Comparison of ENCODE assay signal across 11 cellular contexts in the genomic region with DNA sequence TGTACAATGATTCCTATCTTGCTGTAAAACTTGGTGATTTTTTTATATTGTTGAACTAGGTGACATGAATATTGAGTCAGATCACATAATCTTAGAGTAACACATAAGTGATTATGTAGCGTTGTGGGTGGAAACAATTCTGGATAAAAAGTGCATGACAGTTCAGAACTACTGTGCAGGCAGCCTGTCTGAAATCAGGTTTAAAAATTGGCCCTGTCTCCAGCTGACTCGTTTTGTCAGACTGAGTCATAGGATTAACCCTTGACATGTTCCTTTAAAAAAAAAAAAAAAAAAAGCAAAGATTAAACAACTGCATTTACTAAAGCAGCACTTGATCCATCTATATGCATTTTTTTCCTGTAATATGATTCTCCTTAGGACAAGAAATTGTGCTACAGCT.
DNase-seq lines count a peak whose midpoint lies in the region; ATAC-seq and TF ChIP-seq lines count a peak whose summit lies in the region.
"Had no signal": no experiment of that assay in that cellular context is flagged by ENCODE, and none has a peak within 500 bp of the region (broad histone marks: within the 10 kb centered on the region; RNA-seq: fewer than 3 reads in every experiment).

No MANE protein-coding gene starts in this region.

- peak overlapping the region; percentile 64 for H3K9ac ChIP-seq in smooth muscle cell (ENCODE audit: low read depth)

- no peaks in the 10 kb centered on the region for H3K9me3 Mint-ChIP-seq in activated CD4-positive, alpha-beta T cell treated with anti-CD3 and anti-CD28 coated beads for 36 hours (ENCODE audit: low read depth)
- no peaks in the 10 kb centered on the region for H3K9me3 Mint-ChIP-seq in activated CD4-positive, alpha-beta T cell treated with anti-CD3 and anti-CD28 coated beads, Interleukin-2, amount 10 ng/mL, durations not matched to agents 7 days and 5 days

- H2AFZ ChIP-seq in smooth muscle cell (ENCODE audit: low read depth), result no peak overlapping the region

- intact Hi-C loops in activated CD4-positive, alpha-beta T cell treated with anti-CD3 and anti-CD28 coated beads for 36 hours (cut with DNase I, micrococcal nuclease), result no loop called here

- H3K36me3 ChIP-seq in smooth muscle cell (ENCODE audit: low read depth), result no peaks in the 10 kb centered on the region

- peak overlapping the region; percentile 78 for H3K4me2 ChIP-seq in smooth muscle cell

- H3K4me1 Mint-ChIP-seq in activated CD4-positive, alpha-beta T cell treated with anti-CD3 and anti-CD28 coated beads for 36 hours, result peaks cover 25% of the 10 kb centered on the region
- peaks cover 5% of the 10 kb centered on the region for H3K4me1 Mint-ChIP-seq in activated CD4-positive, alpha-beta T cell treated with anti-CD3 and anti-CD28 coated beads, Interleukin-2, amount 10 ng/mL, durations not matched to agents 7 days and 5 days
- H3K4me1 Mint-ChIP-seq: activated CD8-positive, alpha-beta memory T cell treated with anti-CD3 and anti-CD28 coated beads, Interleukin-2, amount 10 ng/mL, durations not matched to agents 7 days and 5 days had no signal

- H3K27me3 Mint-ChIP-seq in activated CD4-positive, alpha-beta T cell treated with anti-CD3 and anti-CD28 coated beads for 36 hours, result no peaks in the 10 kb centered on the region
- H3K27me3 Mint-ChIP-seq in activated CD4-positive, alpha-beta T cell treated with anti-CD3 and anti-CD28 coated beads, Interleukin-2, amount 10 ng/mL, durations not matched to agents 7 days and 5 days, result no peaks in the 10 kb centered on the region
- H3K27me3 Mint-ChIP-seq: activated CD8-positive, alpha-beta memory T cell treated with anti-CD3 and anti-CD28 coated beads, Interleukin-2, amount 10 ng/mL, durations not matched to agents 7 days and 5 days had no signal

- no peak overlapping the region for H3K27ac Mint-ChIP-seq in activated CD4-positive, alpha-beta T cell treated with anti-CD3 and anti-CD28 coated beads for 36 hours
- no peak overlapping the region for H3K27ac Mint-ChIP-seq in activated CD4-positive, alpha-beta T cell treated with anti-CD3 and anti-CD28 coated beads, Interleukin-2, amount 10 ng/mL, durations not matched to agents 7 days and 5 days
- H3K27ac Mint-ChIP-seq: activated CD8-positive, alpha-beta memory T cell treated with anti-CD3 and anti-CD28 coated beads, Interleukin-2, amount 10 ng/mL, durations not matched to agents 7 days and 5 days had no signal

- H3K4me1 ChIP-seq in smooth muscle cell (ENCODE audit: low read depth), result peaks cover 75% of the 10 kb centered on the region

- CTCF ChIA-PET in activated CD4-positive, alpha-beta T cell treated with anti-CD3 and anti-CD28 coated beads for 36 hours (lab: Charles Lee), result interaction anchor here (1.0 to 1.2 kb wide), 2 partner anchors 74 to 394 kb away, joined by 3 to 4 read pairs; no protein-coding TSS in a partner anchor
- CTCF ChIA-PET in activated CD4-positive, alpha-beta T cell treated with anti-CD3 and anti-CD28 coated beads, Interleukin-2, amount 10 ng/mL, durations not matched to agents 7 days and 5 days (lab: Charles Lee), result interaction anchor here (0.6 to 1.5 kb wide), 2 partner anchors 18 to 78 kb away, joined by 3 to 4 read pairs; no protein-coding TSS in a partner anchor
- CTCF ChIA-PET in RWPE1 (lab: Yijun Ruan, JAX), result no interaction called here

- TF ChIP-seq CTCF in RWPE1 (conservative IDR thresholded peaks at IDR 0.05; ENCODE audit: low read depth), result no peak
- TF ChIP-seq CTCF in fibroblast of villous mesenchyme (IDR thresholded peaks at IDR 0.05; ENCODE audit: insufficient read depth, low read depth, low read length), result no peak
- TF ChIP-seq CTCF in smooth muscle cell (IDR thresholded peaks at IDR 0.05; ENCODE audit: borderline replicate concordance, insufficient read depth, poor library complexity, severe bottlenecking), result no peak

- H3K79me2 ChIP-seq in smooth muscle cell (ENCODE audit: low read depth), result peaks cover 71% of the 10 kb centered on the region

- 3% methylated on average over 2 of the region's 2 CpGs for WGBS in smooth muscle cell (ENCODE audit: low lambda C conversion rate)

- H3K36me3 Mint-ChIP-seq in activated CD4-positive, alpha-beta T cell treated with anti-CD3 and anti-CD28 coated beads for 36 hours (ENCODE audit: low read depth), result peaks cover 1% of the 10 kb centered on the region
- no peaks in the 10 kb centered on the region for H3K36me3 Mint-ChIP-seq in activated CD4-positive, alpha-beta T cell treated with anti-CD3 and anti-CD28 coated beads, Interleukin-2, amount 10 ng/mL, durations not matched to agents 7 days and 5 days (ENCODE audit: low read depth)
- H3K36me3 Mint-ChIP-seq: activated CD8-positive, alpha-beta memory T cell treated with anti-CD3 and anti-CD28 coated beads, Interleukin-2, amount 10 ng/mL, durations not matched to agents 7 days and 5 days had no signal

- no peaks in the 10 kb centered on the region for H3K9me3 ChIP-seq in smooth muscle cell (replicated peaks; ENCODE audit: low read depth)

- no peak overlapping the region for H3K4me3 ChIP-seq in fibroblast of villous mesenchyme (ENCODE audit: low read depth, low read length)
- peak overlapping the region; percentile 28 for H3K4me3 ChIP-seq in smooth muscle cell

- POLR2A ChIA-PET in activated CD4-positive, alpha-beta T cell treated with anti-CD3 and anti-CD28 coated beads for 36 hours (lab: Charles Lee), result no interaction called here
- POLR2A ChIA-PET in activated CD4-positive, alpha-beta T cell treated with anti-CD3 and anti-CD28 coated beads, Interleukin-2, amount 10 ng/mL, durations not matched to agents 7 days and 5 days (lab: Charles Lee), result no interaction called here
- POLR2A ChIA-PET in RWPE1 (lab: Yijun Ruan, JAX; ENCODE audit: low non-redundant PET), result no interaction called here

- no peak overlapping the region for H3K4me3 Mint-ChIP-seq in activated CD4-positive, alpha-beta T cell treated with anti-CD3 and anti-CD28 coated beads for 36 hours
- no peak overlapping the region for H3K4me3 Mint-ChIP-seq in activated CD4-positive, alpha-beta T cell treated with anti-CD3 and anti-CD28 coated beads, Interleukin-2, amount 10 ng/mL, durations not matched to agents 7 days and 5 days
- H3K4me3 Mint-ChIP-seq: activated CD8-positive, alpha-beta memory T cell treated with anti-CD3 and anti-CD28 coated beads, Interleukin-2, amount 10 ng/mL, durations not matched to agents 7 days and 5 days had no signal

- H3K27ac ChIP-seq in RWPE1 (no peak overlapping the region), smooth muscle cell (ENCODE audit: low read depth) (peak overlapping the region; percentile 81)

- peak; percentile 88 for ATAC-seq in activated CD4-positive, alpha-beta T cell treated with anti-CD3 and anti-CD28 coated beads for 36 hours
- no peak for ATAC-seq in GM21447 (IDR thresholded peaks at IDR 0.05; ENCODE audit: unreplicated experiment)
- ATAC-seq in GM18858 (IDR thresholded peaks at IDR 0.05; ENCODE audit: unreplicated experiment), result no peak
- ATAC-seq: activated CD8-positive, alpha-beta memory T cell treated with anti-CD3 and anti-CD28 coated beads, Interleukin-2, amount 10 ng/mL, durations not matched to agents 7 days and 5 days had no signal

- no peaks in the 10 kb centered on the region for H3K27me3 ChIP-seq in smooth muscle cell (ENCODE audit: low read depth)

- H3F3A ChIP-seq in smooth muscle cell (ENCODE audit: low read depth), result peaks cover 16% of the 10 kb centered on the region

- DNase-seq in activated CD4-positive, alpha-beta T cell treated with anti-CD3 and anti-CD28 coated beads for 36 hours, result peak; percentile 13
- no peak for DNase-seq in activated CD4-positive, alpha-beta T cell treated with anti-CD3 and anti-CD28 coated beads, Interleukin-2, amount 10 ng/mL, durations not matched to agents 7 days and 5 days
- DNase-seq in RWPE1 (ENCODE audit: low spot score) (peak; percentile 30), fibroblast of villous mesenchyme (ENCODE audit: low read depth) (peak; percentile 88), smooth muscle cell (lab: John Stamatoyannopoulos, UW; ENCODE audit: unreplicated experiment) (no peak), MV-4-11 (lab: John Stamatoyannopoulos, UW) (no peak)
- DNase-seq: activated CD8-positive, alpha-beta memory T cell treated with anti-CD3 and anti-CD28 coated beads, Interleukin-2, amount 10 ng/mL, durations not matched to agents 7 days and 5 days; MM.1S; stimulated activated CD4-positive, alpha-beta T cell treated with anti-CD3 and anti-CD28 coated beads, Interleukin-4, amount 100 ng/mL, for 1 hour had no signal

- no peaks in the 10 kb centered on the region for H4K20me1 ChIP-seq in smooth muscle cell (ENCODE audit: low read depth)

Comparison
In these comparisons a context has a peak if more than half of its experiments do, and no peak if none do; other contexts are left out.
1. DNase-seq: peak in activated CD4-positive, alpha-beta T cell treated with anti-CD3 and anti-CD28 coated beads for 36 hours (single experiment), RWPE1 (single experiment) and fibroblast of villous mesenchyme (single experiment); none in activated CD4-positive, alpha-beta T cell treated with anti-CD3 and anti-CD28 coated beads, Interleukin-2, amount 10 ng/mL, durations not matched to agents 7 days and 5 days (single experiment), smooth muscle cell (single experiment) and MV-4-11 (single experiment).